In the genomic region with DNA sequence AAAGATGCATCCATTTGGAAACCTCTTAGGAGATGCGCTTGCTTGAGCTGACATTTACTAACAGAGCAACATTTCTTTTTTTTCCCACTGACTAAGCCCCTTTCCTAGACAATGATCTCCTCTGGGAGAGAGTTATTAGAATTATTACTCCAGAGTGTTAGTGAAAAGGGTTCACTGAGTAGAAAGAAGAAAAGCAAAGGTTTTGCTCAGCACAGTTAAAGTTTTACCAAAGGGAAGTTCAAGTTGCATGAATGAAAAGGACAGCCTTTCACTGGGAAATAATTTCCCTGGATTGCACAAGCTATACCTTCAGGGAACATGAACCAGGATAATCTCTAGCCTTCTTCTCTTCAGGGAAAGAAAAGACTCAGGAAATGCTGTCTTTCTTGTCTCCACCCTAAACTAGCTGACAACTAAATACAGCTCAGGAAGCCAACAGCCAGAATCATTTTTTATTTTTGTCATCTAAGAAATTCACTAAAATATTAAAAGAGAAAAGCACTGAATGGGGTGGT, we compare ENCODE assay signal across 25 cellular contexts.
"Had no signal": no experiment of that assay in that cellular context is flagged by ENCODE, and none has a peak within 500 bp of the region (broad histone marks: within the 10 kb centered on the region; RNA-seq: fewer than 3 reads in every experiment).

No MANE protein-coding gene starts in this region.

- H3K4me1 Mint-ChIP-seq: activated CD4-positive, alpha-beta T cell treated with anti-CD3 and anti-CD28 coated beads, Interleukin-2, amount 10 ng/mL, durations not matched to agents 24 days and 14 days; activated CD8-positive, alpha-beta memory T cell treated with anti-CD3 and anti-CD28 coated beads, Interleukin-2, amount 10 ng/mL, durations not matched to agents 7 days and 5 days; activated naive CD4-positive, alpha-beta T cell treated with anti-CD3 and anti-CD28 coated beads, Interleukin-2, amount 50 U/mL, for 24 hours; WTC11 had no signal

- H3K36me3 ChIP-seq: cardiac muscle cell had no signal

- H3K9me3 Mint-ChIP-seq: activated CD4-positive, alpha-beta T cell treated with anti-CD3 and anti-CD28 coated beads, Interleukin-2, amount 10 ng/mL, durations not matched to agents 24 days and 14 days; activated naive CD4-positive, alpha-beta T cell treated with anti-CD3 and anti-CD28 coated beads, Interleukin-2, amount 50 U/mL, for 24 hours; activated T-cell treated with anti-CD3 and anti-CD28 coated beads, Interleukin-2, amount 50 U/mL, for 24 hours; activated T-helper 1 cell treated with anti-CD3 and anti-CD28 coated beads, Interleukin-12 subunit alpha, Interleukin-12 subunit beta, Interleukin-2, Interleukin-4 antibody, amounts not matched to agents 30 ng/mL and 10 ng/mL and 1 ng/mL, durations not matched to agents 14 hours and 24 hours and 36 hours; T-helper 1 cell treated with Interleukin-12 subunit alpha and Interleukin-12 subunit beta and Interleukin-4 antibody, amounts not matched to agents 30 μg/mL and 1 μg/mL, for 36 hours; WTC11 had no signal

- H3K27me3 Mint-ChIP-seq: activated CD4-positive, alpha-beta T cell treated with anti-CD3 and anti-CD28 coated beads, Interleukin-2, amount 10 ng/mL, durations not matched to agents 24 days and 14 days; activated CD8-positive, alpha-beta memory T cell treated with anti-CD3 and anti-CD28 coated beads, Interleukin-2, amount 10 ng/mL, durations not matched to agents 7 days and 5 days; activated naive CD4-positive, alpha-beta T cell treated with anti-CD3 and anti-CD28 coated beads, Interleukin-2, amount 50 U/mL, for 24 hours; activated T-cell treated with anti-CD3 and anti-CD28 coated beads, Interleukin-2, amount 50 U/mL, for 24 hours had no signal

- H3K4me3 ChIP-seq: body of pancreas, cardiac muscle cell had no signal

- H3K36me3 Mint-ChIP-seq: activated CD8-positive, alpha-beta memory T cell treated with anti-CD3 and anti-CD28 coated beads, Interleukin-2, amount 10 ng/mL, durations not matched to agents 7 days and 5 days; activated naive CD4-positive, alpha-beta T cell treated with anti-CD3 and anti-CD28 coated beads, Interleukin-2, amount 50 U/mL, for 24 hours; WTC11 had no signal

- DNase-seq: activated CD4-positive, alpha-beta T cell treated with anti-CD3 and anti-CD28 coated beads, Interleukin-2, amount 10 ng/mL, durations not matched to agents 24 days and 14 days; activated CD4-positive, alpha-beta T cell treated with anti-CD3 and anti-CD28 coated beads, Interleukin-2, amount 50 U/mL, for 48 hours; activated CD4-positive, CD25-positive, alpha-beta regulatory T cell treated with anti-CD3 and anti-CD28 coated beads, Interleukin-2, amount 50 U/mL, for 72 hours; activated CD8-positive, alpha-beta memory T cell treated with anti-CD3 and anti-CD28 coated beads, Interleukin-2, amount 10 ng/mL, durations not matched to agents 7 days and 5 days; activated effector memory CD4-positive, alpha-beta T cell treated with Interleukin-2 at 50 U/mL for 16 hours; activated naive CD4-positive, alpha-beta T cell; activated T-cell treated with anti-CD3 and anti-CD28 coated beads, Interleukin-2, amount 50 U/mL, for 24 hours; aorta; body of pancreas; Kasumi-1; KBM-7; NCI-H1092 treated with DMSO at 0.1 percent for 48 hours; NCI-H1417 treated with DMSO at 0.1 percent for 48 hours; NCI-H1694; NCI-H2029; NCI-H510A treated with DMSO at 0.1 percent for 48 hours; NCI-H69; NK-92 treated with Interleukin-12 subunit alpha and Interleukin-12 subunit beta, amount 100 ng/mL, for 24 hours; OCI-M1; RPMI8226 had no signal

- H3K27ac ChIP-seq: body of pancreas, cardiac muscle cell had no signal

- H3K9me3 ChIP-seq: body of pancreas had no signal

- H3K27me3 ChIP-seq: body of pancreas, cardiac muscle cell had no signal

- H3K4me1 ChIP-seq: body of pancreas had no signal

- H3K27ac Mint-ChIP-seq: activated CD4-positive, alpha-beta T cell treated with anti-CD3 and anti-CD28 coated beads, Interleukin-2, amount 10 ng/mL, durations not matched to agents 24 days and 14 days; activated CD8-positive, alpha-beta memory T cell treated with anti-CD3 and anti-CD28 coated beads, Interleukin-2, amount 10 ng/mL, durations not matched to agents 7 days and 5 days; activated naive CD4-positive, alpha-beta T cell treated with anti-CD3 and anti-CD28 coated beads, Interleukin-2, amount 50 U/mL, for 24 hours; activated T-cell treated with anti-CD3 and anti-CD28 coated beads, Interleukin-2, amount 50 U/mL, for 24 hours; activated T-helper 1 cell treated with anti-CD3 and anti-CD28 coated beads, Interleukin-12 subunit alpha, Interleukin-12 subunit beta, Interleukin-2, Interleukin-4 antibody, amounts not matched to agents 30 ng/mL and 10 ng/mL and 1 ng/mL, durations not matched to agents 14 hours and 24 hours and 36 hours; T-helper 1 cell treated with Interleukin-12 subunit alpha and Interleukin-12 subunit beta and Interleukin-4 antibody, amounts not matched to agents 30 μg/mL and 1 μg/mL, for 36 hours; WTC11 had no signal

- H3K4me3 Mint-ChIP-seq: activated CD4-positive, alpha-beta T cell treated with anti-CD3 and anti-CD28 coated beads, Interleukin-2, amount 10 ng/mL, durations not matched to agents 24 days and 14 days; activated CD8-positive, alpha-beta memory T cell treated with anti-CD3 and anti-CD28 coated beads, Interleukin-2, amount 10 ng/mL, durations not matched to agents 7 days and 5 days; activated naive CD4-positive, alpha-beta T cell treated with anti-CD3 and anti-CD28 coated beads, Interleukin-2, amount 50 U/mL, for 24 hours; activated T-cell treated with anti-CD3 and anti-CD28 coated beads, Interleukin-2, amount 50 U/mL, for 24 hours; activated T-helper 1 cell treated with anti-CD3 and anti-CD28 coated beads, Interleukin-12 subunit alpha, Interleukin-12 subunit beta, Interleukin-2, Interleukin-4 antibody, amounts not matched to agents 30 ng/mL and 10 ng/mL and 1 ng/mL, durations not matched to agents 14 hours and 24 hours and 36 hours; T-helper 1 cell treated with Interleukin-12 subunit alpha and Interleukin-12 subunit beta and Interleukin-4 antibody, amounts not matched to agents 30 μg/mL and 1 μg/mL, for 36 hours; WTC11 had no signal
